Comparison of ENCODE assay signal across 2 cellular contexts in genomic region chr14:84885061-84885460, GRCh38.
TF ChIP-seq lines count a peak whose summit lies in the region.

No MANE protein-coding gene starts in this region.

TF ChIP-seq in GM23338, 12 proteins besides CTCF, POLR2A, EP300 and RAD21:
- TF ChIP-seq CREB1 (CRISPR knock-in tag; IDR thresholded peaks at IDR 0.05; ENCODE audit: low read depth): no peak
- no peak for TF ChIP-seq STAT1 (IDR thresholded peaks at IDR 0.05; ENCODE audit: unreplicated experiment)
- TF ChIP-seq ZNF462 (CRISPR knock-in tag; IDR thresholded peaks at IDR 0.05): peak; percentile 60; the same call in 1 of the 2 replicates
- no peak for TF ChIP-seq ZNF331 (CRISPR knock-in tag; IDR thresholded peaks at IDR 0.05; ENCODE audit: low read depth)

TF ChIP-seq in H1, 55 proteins besides CTCF, POLR2A, EP300 and RAD21:
- TF ChIP-seq TAF7 (optimal IDR thresholded peaks at IDR 0.05; ENCODE audit: borderline replicate concordance, low read depth, low read length) (no peak), ATF3 (IDR thresholded peaks at IDR 0.05; ENCODE audit: insufficient read depth, low read depth, low read length) (no peak), SIRT6 (IDR thresholded peaks at IDR 0.05; ENCODE audit: low read length) (no peak), TEAD4 (IDR thresholded peaks at IDR 0.05; ENCODE audit: low read depth, low read length) (no peak), RNF2 (IDR thresholded peaks at IDR 0.05; ENCODE audit: borderline replicate concordance, low read depth, low read length, missing control alignments, poor library complexity, severe bottlenecking) (no peak), FOSL1 (IDR thresholded peaks at IDR 0.05; ENCODE audit: insufficient read depth, low read depth, low read length) (no peak), RFX5 (IDR thresholded peaks at IDR 0.05; ENCODE audit: borderline replicate concordance, low read depth, low read length) (no peak), POLR2AphosphoS5 (IDR thresholded peaks at IDR 0.05; ENCODE audit: low read depth, low read length) (no peak), ASH2L (IDR thresholded peaks at IDR 0.05; ENCODE audit: low read length) (no peak), RXRA (IDR thresholded peaks at IDR 0.05; ENCODE audit: insufficient read depth, low read depth, low read length) (no peak), CHD1 (IDR thresholded peaks at IDR 0.05; ENCODE audit: low read depth, low read length) (no peak), NRF1 (IDR thresholded peaks at IDR 0.05; ENCODE audit: low read depth, low read length) (no peak), SIN3A (conservative IDR thresholded peaks at IDR 0.05 in 1 of 2, IDR thresholded peaks at IDR 0.05 in 1 of 2; ENCODE audit: low read depth in 1 of 2, low read length in 2 of 2) (no peak), MAX (IDR thresholded peaks at IDR 0.05) (no peak), TCF12 (IDR thresholded peaks at IDR 0.05; ENCODE audit: low read depth, low read length) (no peak), CHD7 (IDR thresholded peaks at IDR 0.05; ENCODE audit: insufficient replicate concordance, low read length) (no peak), KDM1A (IDR thresholded peaks at IDR 0.05; ENCODE audit: borderline replicate concordance, low read length) (no peak), GABPA (IDR thresholded peaks at IDR 0.05; ENCODE audit: borderline replicate concordance, insufficient read depth, low read length) (no peak), CREB1 (IDR thresholded peaks at IDR 0.05) (no peak), JUN (IDR thresholded peaks at IDR 0.05; ENCODE audit: low read depth, low read length) (no peak)
